Comparison of ENCODE assay signal across 1 cellular context in genomic region chr9:129838707-129839259, GRCh38.
TF ChIP-seq lines count a peak whose summit lies in the region.

No MANE protein-coding gene starts in this region.

TF ChIP-seq in K562, 482 proteins besides CTCF, POLR2A, EP300 and RAD21 (continued from another document and continues in another):
- TF ChIP-seq ZNF518B (CRISPR knock-in tag; IDR thresholded peaks at IDR 0.05), result no peak
- no peak for TF ChIP-seq HINFP (tag; conservative IDR thresholded peaks at IDR 0.05; ENCODE audit: low read depth)
- no peak for TF ChIP-seq CCAR2 (IDR thresholded peaks at IDR 0.05; ENCODE audit: low read depth, low read length)
- no peak for TF ChIP-seq MNT (conservative IDR thresholded peaks at IDR 0.05)
- TF ChIP-seq RNF219 (CRISPR knock-in tag; IDR thresholded peaks at IDR 0.05), result no peak
- no peak for TF ChIP-seq RBM14 (IDR thresholded peaks at IDR 0.05; ENCODE audit: borderline replicate concordance, insufficient read depth, low read depth, low read length)
- no peak for TF ChIP-seq MCM5 (IDR thresholded peaks at IDR 0.05; ENCODE audit: low read depth)
- TF ChIP-seq HES1 (IDR thresholded peaks at IDR 0.05; ENCODE audit: low read depth), result no peak
- TF ChIP-seq ETV6 (IDR thresholded peaks at IDR 0.05; ENCODE audit: borderline replicate concordance in 1 of 2, low read depth in 2 of 2, low read length in 1 of 2), result no peak; a peak in 1 of 4 replicates
- no peak for TF ChIP-seq ETV6 (CRISPR knock-in tag; IDR thresholded peaks at IDR 0.05; ENCODE audit: borderline replicate concordance)
- TF ChIP-seq EZH2 (IDR thresholded peaks at IDR 0.05; ENCODE audit: borderline replicate concordance, low read depth, low read length), result no peak
- TF ChIP-seq ZNF583 (CRISPR knock-in tag; IDR thresholded peaks at IDR 0.05), result no peak
- no peak for TF ChIP-seq MTA1 (IDR thresholded peaks at IDR 0.05; ENCODE audit: borderline replicate concordance)
- no peak for TF ChIP-seq ATF4 (CRISPR knock-in tag; IDR thresholded peaks at IDR 0.05)
- TF ChIP-seq CSDE1 (IDR thresholded peaks at IDR 0.05), result no peak
- TF ChIP-seq GTF3C2 (IDR thresholded peaks at IDR 0.05; ENCODE audit: borderline replicate concordance, extremely low read depth, insufficient read length), result no peak
- TF ChIP-seq HMGN3 (IDR thresholded peaks at IDR 0.05; ENCODE audit: borderline replicate concordance, extremely low read depth, insufficient read length, low read depth, low read length), result no peak
- no peak for TF ChIP-seq ARHGAP35 (IDR thresholded peaks at IDR 0.05; ENCODE audit: partially characterized antibody)
- no peak for TF ChIP-seq ASH1L (IDR thresholded peaks at IDR 0.05; ENCODE audit: borderline replicate concordance, low read depth, partially characterized antibody)
- TF ChIP-seq AFF4 (CRISPR knock-in tag; IDR thresholded peaks at IDR 0.05), result no peak
- TF ChIP-seq DDX20 (tag; IDR thresholded peaks at IDR 0.05; ENCODE audit: low read depth), result no peak
- no peak for TF ChIP-seq NCOA1 (IDR thresholded peaks at IDR 0.05; ENCODE audit: low read depth)
- no peak for TF ChIP-seq RBM17 (IDR thresholded peaks at IDR 0.05; ENCODE audit: borderline replicate concordance, low read depth, low read length)
- no peak for TF ChIP-seq NONO (IDR thresholded peaks at IDR 0.05; ENCODE audit: low read depth in 2 of 2, low read length in 1 of 2)
- TF ChIP-seq ATF3 (IDR thresholded peaks at IDR 0.05), result no peak
- TF ChIP-seq ATF3 (CRISPR knock-in tag; conservative IDR thresholded peaks at IDR 0.05), result peak; percentile 82
- no peak for TF ChIP-seq PREB (CRISPR knock-in tag; IDR thresholded peaks at IDR 0.05)
- TF ChIP-seq ZNF507 (tag; conservative IDR thresholded peaks at IDR 0.05), result no peak
